ENCODE assay signal across 21 cellular contexts in the genomic region with DNA sequence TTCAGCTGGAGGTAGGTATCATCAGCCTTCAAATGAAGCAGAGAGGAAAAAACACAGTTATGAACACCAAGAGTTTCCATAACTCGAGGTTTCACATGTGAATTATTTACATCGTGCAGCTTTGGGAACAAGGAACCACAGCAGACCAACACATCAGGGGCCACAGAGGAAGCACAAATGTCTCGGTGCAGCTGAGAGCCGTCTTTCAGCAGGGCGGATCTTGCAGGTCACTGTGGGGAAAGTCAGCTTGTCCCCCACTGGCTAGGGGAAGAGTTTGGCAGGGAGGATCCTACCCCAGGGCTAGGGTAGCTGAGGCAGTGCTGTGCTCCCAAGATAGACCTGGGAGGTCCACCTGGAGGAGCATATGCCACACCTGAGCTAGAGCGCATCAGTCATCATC.
A peak's percentile ranks its signal among the peaks of the same experiment; 100 is the strongest.
DNase-seq lines count a peak whose midpoint lies in the region; ATAC-seq, FAIRE-seq and TF ChIP-seq lines count a peak whose summit lies in the region.
"Had no signal": no experiment of that assay in that cellular context is flagged by ENCODE, and none has a peak within 500 bp of the region (broad histone marks: within the 10 kb centered on the region; RNA-seq: fewer than 3 reads in every experiment).

No MANE protein-coding gene starts in this region.

- no peak overlapping the region for H3K56ac ChIP-seq in H1 (replicated peaks; ENCODE audit: insufficient read length, low read depth, low read length)

- no peak overlapping the region for H3K4ac ChIP-seq in H1 (replicated peaks; ENCODE audit: insufficient read length, low read depth, low read length)

- H4K91ac ChIP-seq in H1 (replicated peaks; ENCODE audit: insufficient read length, low read length), result no peak overlapping the region

- H2BK120ac ChIP-seq in H1 (replicated peaks; ENCODE audit: low read depth, low read length), result no peak overlapping the region

- peaks cover 28% of the 10 kb centered on the region for H3K36me3 Mint-ChIP-seq in neural progenitor cell

- H2AK5ac ChIP-seq in H1 (ENCODE audit: low read depth, low read length), result no peak overlapping the region

- H4K20me1 ChIP-seq in H1 (replicated peaks in 1 of 2; ENCODE audit: control insufficient read depth in 1 of 2, insufficient read depth in 2 of 2, low read length in 2 of 2) (no peaks in the 10 kb centered on the region), neural progenitor cell (ENCODE audit: low read depth) (no peaks in the 10 kb centered on the region)

- no peak overlapping the region for H2BK12ac ChIP-seq in H1 (ENCODE audit: low read depth, low read length)

- H3K23ac ChIP-seq in H1 (ENCODE audit: insufficient read length), result no peak overlapping the region

- no peak overlapping the region; the same call in 1 of the 2 replicates for H3K18ac ChIP-seq in H1 (ENCODE audit: extremely low read depth, low read length)

- no peak overlapping the region for H2BK15ac ChIP-seq in H1 (ENCODE audit: low read length)

- H4K5ac ChIP-seq in H1 (ENCODE audit: insufficient read length, low read depth, low read length), result no peak overlapping the region

- H4K8ac ChIP-seq in H1 (ENCODE audit: extremely low read depth, insufficient read depth, low read length), result no peak overlapping the region; the same call in 1 of the 2 replicates

- H2AFZ ChIP-seq in H1 (ENCODE audit: low read length) (no peak overlapping the region), neural progenitor cell (replicated peaks) (no peak overlapping the region)
- H2AFZ ChIP-seq: GM23338 had no signal

- H3K36me3 ChIP-seq in H1 (ENCODE audit: control insufficient read depth in 2 of 4, insufficient read depth in 4 of 4, low read length in 3 of 4) (peaks cover 0 to 11% (median 3%) of the 10 kb centered on the region in 4 experiments; a peak in 6 of 8 replicates), neural progenitor cell (no peaks in the 10 kb centered on the region), tibial nerve (peaks cover 0 to 48% (median 0%) of the 10 kb centered on the region in 3 donors)
- H3K36me3 ChIP-seq: SJCRH30 had no signal

- H3K4me3 ChIP-seq in H1 (ENCODE audit: extremely low read depth in 1 of 4, insufficient read depth in 2 of 4, low read depth in 3 of 4, low read length in 4 of 4) (no peak overlapping the region), neural progenitor cell (no peak overlapping the region), tibial nerve (no peak overlapping the region)
- H3K4me3 ChIP-seq: GM23338, SJCRH30 had no signal

- TF ChIP-seq POLR2A in H1 (IDR thresholded peaks at IDR 0.05; ENCODE audit: control extremely low read depth in 1 of 2, low read depth in 2 of 2, low read length in 2 of 2) (no peak), tibial nerve (IDR thresholded peaks at IDR 0.05) (no peak)

- H3K27me3 ChIP-seq in H1 (replicated peaks in 1 of 4; ENCODE audit: control insufficient read depth in 3 of 4, extremely low read depth in 1 of 4, insufficient read depth in 3 of 4, low read length in 3 of 4), result no peaks in the 10 kb centered on the region
- H3K27me3 ChIP-seq in neural progenitor cell, result no peaks in the 10 kb centered on the region
- no peaks in the 10 kb centered on the region for H3K27me3 ChIP-seq in tibial nerve

- H3K79me2 ChIP-seq in H1 (ENCODE audit: control insufficient read depth in 1 of 2, insufficient read depth in 2 of 2, low read length in 2 of 2) (no peaks in the 10 kb centered on the region), neural progenitor cell (ENCODE audit: low read depth) (no peaks in the 10 kb centered on the region)

- no peak for ATAC-seq in left lobe of liver
- no peak for ATAC-seq in GM18873 (IDR thresholded peaks at IDR 0.05; ENCODE audit: low FRiP score, unreplicated experiment)

- H3K27ac Mint-ChIP-seq in neural progenitor cell, result peak overlapping the region; percentile 90
- H3K27ac Mint-ChIP-seq: CD4-positive, alpha-beta T cell had no signal

- TF ChIP-seq EP300 in H1 (IDR thresholded peaks at IDR 0.05; ENCODE audit: borderline replicate concordance in 1 of 2, low read depth in 2 of 2, low read length in 2 of 2) (no peak), tibial nerve (IDR thresholded peaks at IDR 0.05) (no peak)

- no peak overlapping the region for H3K9ac ChIP-seq in H1 (replicated peaks in 1 of 4; ENCODE audit: extremely low read depth in 1 of 4, low read depth in 3 of 4, low read length in 3 of 4)
- no peak overlapping the region for H3K9ac ChIP-seq in neural progenitor cell
- H3K9ac ChIP-seq: KMS-11 had no signal

- H3K4me2 ChIP-seq in H1 (ENCODE audit: insufficient read depth in 1 of 2, low read depth in 2 of 2, low read length in 2 of 2), result no peak overlapping the region
- H3K4me2 ChIP-seq in neural progenitor cell, result peak overlapping the region; percentile 71
- H3K4me2 ChIP-seq: GM23338, KMS-11 had no signal

- 93% methylated on average over 6 of the region's 6 CpGs; no CpG with 5 or more reads in 1 of the 2 experiments for WGBS in H1 (ENCODE audit: extremely low coverage in 1 of 2, insufficient coverage in 1 of 2, insufficient read length in 1 of 2, insufficient replicate concordance in 2 of 2, low coverage in 1 of 2, low lambda C conversion rate in 2 of 2, missing lambda C conversion rate in 1 of 2), 2 experiments
- WGBS in tibial nerve, 2 donors, result 83 to 94% methylated on average over 6 of the region's 6 CpGs

- no peak overlapping the region for H2BK20ac ChIP-seq in H1 (ENCODE audit: low read length)

- no peak overlapping the region for H3K4me3 Mint-ChIP-seq in neural progenitor cell
- H3K4me3 Mint-ChIP-seq: CD4-positive, alpha-beta T cell; GM23338 had no signal

- H3K4me1 ChIP-seq in H1 (replicated peaks in 1 of 4; ENCODE audit: control insufficient read depth in 3 of 4, insufficient read depth in 4 of 4, low read length in 3 of 4) (peaks cover 0 to 2% (median under 1%) of the 10 kb centered on the region in 4 experiments; a peak in 1 of 7 replicates), neural progenitor cell (peaks cover 46% of the 10 kb centered on the region), tibial nerve (peaks cover 0 to 37% (median 6%) of the 10 kb centered on the region in 4 donors)
- H3K4me1 ChIP-seq: SJCRH30 had no signal

- CTCF ChIA-PET in H1 (lab: Charles Lee; ENCODE audit: partially characterized antibody), result interaction anchor here (0.6 to 9.7 kb wide), 7 partner anchors 20 to 250 kb away, joined by 3 to 100 read pairs (median 4); no protein-coding TSS in a partner anchor

- no peaks in the 10 kb centered on the region for H3K79me1 ChIP-seq in H1 (ENCODE audit: low read depth, low read length)

- H3K27me3 Mint-ChIP-seq in neural progenitor cell (ENCODE audit: insufficient read depth, low read depth), result peaks cover 6% of the 10 kb centered on the region
- H3K27me3 Mint-ChIP-seq: CD4-positive, alpha-beta T cell had no signal

- H3K14ac ChIP-seq in H1 (ENCODE audit: insufficient read length), result no peak overlapping the region

- POLR2A ChIA-PET in H1 (lab: Charles Lee; ENCODE audit: partially characterized antibody), result interaction anchor here (1.1 kb wide), 1 partner anchor 263 kb away, joined by 3 read pairs; no protein-coding TSS in a partner anchor

- DNase-seq in MV-4-11 (lab: John Stamatoyannopoulos, UW) (peak; percentile 51), H1 (ENCODE audit: low read depth in 1 of 2, low spot score in 2 of 2) (no peak), neural progenitor cell (ENCODE audit: low spot score) (no peak), tibial nerve (ENCODE audit: low spot score in 2 of 2) (no peak), left lobe of liver (ENCODE audit: low spot score) (no peak), HuH-7.5 (ENCODE audit: low spot score) (no peak)
- DNase-seq: CD4-positive, alpha-beta T cell; COR-L47; DMS79; IMR-90; NCI-H1105; NCI-H146; NCI-H2029; NCI-H2171; NCI-H526; OCI-M1; SJCRH30 had no signal

- H3F3A ChIP-seq in neural progenitor cell (ENCODE audit: low read depth), result peaks cover 25% of the 10 kb centered on the region

- no peaks in the 10 kb centered on the region for H3K23me2 ChIP-seq in H1 (ENCODE audit: low read depth, low read length)

- no peaks in the 10 kb centered on the region for H3K9me3 ChIP-seq in H1 (ENCODE audit: insufficient read depth in 2 of 2, low read depth in 1 of 2, low read length in 1 of 2)
- no peaks in the 10 kb centered on the region for H3K9me3 ChIP-seq in neural progenitor cell (ENCODE audit: low read depth)
- H3K9me3 ChIP-seq in tibial nerve, result no peaks in the 10 kb centered on the region
- H3K9me3 ChIP-seq: SJCRH30 had no signal

- H3K9me3 Mint-ChIP-seq in neural progenitor cell, result no peaks in the 10 kb centered on the region
- H3K9me3 Mint-ChIP-seq: CD4-positive, alpha-beta T cell; GM23338 had no signal

- TF ChIP-seq RAD21 in H1 (IDR thresholded peaks at IDR 0.05 in 1 of 2, conservative IDR thresholded peaks at IDR 0.05 in 1 of 2; ENCODE audit: low read depth in 2 of 2, low read length in 2 of 2), result no peak

- H3K27ac ChIP-seq in H1 (ENCODE audit: low read depth, low read length) (peak overlapping the region; percentile 28; the same call in 1 of the 2 replicates), neural progenitor cell (no peak overlapping the region), tibial nerve (peak overlapping the region in 3 of 4 donors; percentile 17 to 83 (median 79))
- H3K27ac ChIP-seq: KMS-11, SJCRH30 had no signal

- FAIRE-seq in H1 (lab: Jason Lieb, UNC), result no peak
- FAIRE-seq: RCC 7860 had no signal

- H2BK5ac ChIP-seq in H1 (ENCODE audit: low read depth, low read length), result no peak overlapping the region

- TF ChIP-seq CTCF in H1 (IDR thresholded peaks at IDR 0.05; ENCODE audit: control extremely low read depth in 1 of 3, insufficient read depth in 1 of 3, low read depth in 1 of 3, low read length in 3 of 3) (no peak), neural progenitor cell (IDR thresholded peaks at IDR 0.05) (no peak), tibial nerve (IDR thresholded peaks at IDR 0.05) (no peak)

- peaks cover 38% of the 10 kb centered on the region for H3K4me1 Mint-ChIP-seq in neural progenitor cell

TF ChIP-seq in H1, 55 proteins besides CTCF, POLR2A, EP300 and RAD21 (continues in another document):
- TF ChIP-seq ASH2L (IDR thresholded peaks at IDR 0.05; ENCODE audit: low read length) (no peak), CTBP2 (IDR thresholded peaks at IDR 0.05; ENCODE audit: borderline replicate concordance, insufficient read depth, insufficient read length, low read length) (no peak), POLR2AphosphoS5 (IDR thresholded peaks at IDR 0.05; ENCODE audit: low read depth, low read length) (no peak), BACH1 (IDR thresholded peaks at IDR 0.05; ENCODE audit: low read length) (no peak), SP2 (IDR thresholded peaks at IDR 0.05; ENCODE audit: low read length) (no peak)
- TF ChIP-seq, protein P1, sequence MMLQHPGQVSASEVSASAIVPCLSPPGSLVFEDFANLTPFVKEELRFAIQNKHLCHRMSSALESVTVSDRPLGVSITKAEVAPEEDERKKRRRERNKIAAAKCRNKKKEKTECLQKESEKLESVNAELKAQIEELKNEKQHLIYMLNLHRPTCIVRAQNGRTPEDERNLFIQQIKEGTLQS (IDR thresholded peaks at IDR 0.05; ENCODE audit: insufficient read depth, low read depth, low read length), result no peak
- TF ChIP-seq, protein P2, sequence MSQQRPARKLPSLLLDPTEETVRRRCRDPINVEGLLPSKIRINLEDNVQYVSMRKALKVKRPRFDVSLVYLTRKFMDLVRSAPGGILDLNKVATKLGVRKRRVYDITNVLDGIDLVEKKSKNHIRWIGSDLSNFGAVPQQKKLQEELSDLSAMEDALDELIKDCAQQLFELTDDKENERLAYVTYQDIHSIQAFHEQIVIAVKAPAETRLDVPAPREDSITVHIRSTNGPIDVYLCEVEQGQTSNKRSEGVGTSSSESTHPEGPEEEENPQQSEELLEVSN (IDR thresholded peaks at IDR 0.05), result no peak
